In the genomic region with DNA sequence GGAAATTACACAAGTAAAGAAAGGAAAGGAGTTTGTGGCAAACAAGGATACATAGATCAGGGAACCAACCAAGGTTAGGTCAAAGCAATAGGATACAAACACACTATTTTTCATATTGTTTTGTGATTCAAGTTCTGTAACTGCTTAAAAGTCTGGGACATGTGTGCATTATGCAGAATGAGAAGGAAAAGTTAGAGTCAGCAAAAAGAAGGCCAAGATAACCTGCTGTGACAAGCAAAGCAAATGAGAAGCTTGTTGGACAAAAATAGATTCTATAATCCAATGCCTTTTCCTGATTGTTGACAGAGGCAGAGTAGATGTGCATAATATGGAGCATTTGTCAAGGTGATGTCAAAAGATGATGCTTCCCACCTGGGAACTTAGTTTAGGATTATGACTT, we compare ENCODE assay signal across 20 cellular contexts.
DNase-seq lines count a peak whose midpoint lies in the region; ATAC-seq, FAIRE-seq and TF ChIP-seq lines count a peak whose summit lies in the region.
"Had no signal": no experiment of that assay in that cellular context is flagged by ENCODE, and none has a peak within 500 bp of the region (broad histone marks: within the 10 kb centered on the region; RNA-seq: fewer than 3 reads in every experiment).

No MANE protein-coding gene starts in this region.

- H3K36me3 ChIP-seq in HepG2 (replicated peaks in 1 of 2; ENCODE audit: control insufficient read depth in 1 of 2, insufficient read depth in 2 of 2, low read length in 2 of 2) (no peaks in the 10 kb centered on the region), right lobe of liver (no peaks in the 10 kb centered on the region), bronchial epithelial cell (ENCODE audit: control insufficient read depth, insufficient read depth, low read length) (no peaks in the 10 kb centered on the region)

- CTCF ChIA-PET in HepG2 (lab: Yijun Ruan, JAX; ENCODE audit: low intra/inter-chr PET ratio, low total read pairs), result no interaction called here

- intact Hi-C loops in HepG2 (cut with micrococcal nuclease; ENCODE audit: unreplicated experiment), result no loop called here
- intact Hi-C loops in right lobe of liver (cut with DNase I), result no loop called here

- POLR2A ChIA-PET in HepG2 (lab: Yijun Ruan, JAX), result no interaction called here

- ATAC-seq in HepG2, result no peak
- ATAC-seq in right lobe of liver, result no peak
- no peak for ATAC-seq in stimulated activated naive CD8-positive, alpha-beta T cell treated with anti-CD3 and anti-CD28 coated beads, Interleukin-15, Interleukin-2, amounts not matched to agents 100 U/mL and 50 U/mL, for 24 hours

- H3K79me2 ChIP-seq in HepG2 (ENCODE audit: insufficient read depth, low read length), result no peaks in the 10 kb centered on the region

- no peak for DNase-seq in HepG2 (ENCODE audit: low spot score)
- no peak for DNase-seq in right lobe of liver
- peak; percentile 8 for DNase-seq in bronchial epithelial cell (ENCODE audit: low read depth)
- DNase-seq in stimulated activated naive CD8-positive, alpha-beta T cell treated with anti-CD3 and anti-CD28 coated beads, Interleukin-15, Interleukin-2, amounts not matched to agents 100 U/mL and 50 U/mL, for 24 hours, result no peak
- no peak for DNase-seq in stimulated activated CD4-positive, alpha-beta T cell treated with anti-CD3 and anti-CD28 coated beads, Interleukin-4, amount 100 ng/mL, for 4 hours
- DNase-seq: 8988T; C1 segment of cervical spinal cord; Calu3; CD4-positive, alpha-beta memory T cell; COR-L47; DMS53; DMS79 treated with DMSO at 0.1 percent for 48 hours; GF-D8; GM23248; H7; HCEC 1CT had no signal

- no peak for TF ChIP-seq CTCF in HepG2 (CRISPR knock-in tag; IDR thresholded peaks at IDR 0.05)
- no peak for TF ChIP-seq CTCF in right lobe of liver (IDR thresholded peaks at IDR 0.05)
- no peak for TF ChIP-seq CTCF in bronchial epithelial cell (IDR thresholded peaks at IDR 0.05; ENCODE audit: insufficient read depth, low read length, severe bottlenecking)

- H4K20me1 ChIP-seq in HepG2 (ENCODE audit: insufficient read depth, low read length), result no peaks in the 10 kb centered on the region

- TF ChIP-seq RAD21 in HepG2 (CRISPR knock-in tag; IDR thresholded peaks at IDR 0.05), result no peak

- FAIRE-seq in HepG2 (lab: Jason Lieb, UNC) (no peak), bronchial epithelial cell (lab: Jason Lieb, UNC) (no peak), islet of Langerhans (lab: Jason Lieb, UNC) (peak; percentile 33)
- FAIRE-seq: GM12891, GM18507, H1 had no signal

- no TSS peak for BruUV-seq in HepG2 (replicated peaks; lab: Mats Ljungman, UMichigan)

- in situ Hi-C loops in HepG2 (cut with HindIII; ENCODE audit: extremely low pct_ligation_motif_present, low pct_unique_long_range_greater_than_20kb), result no loop called here

- no peak overlapping the region for H3K9ac ChIP-seq in HepG2 (ENCODE audit: insufficient read depth, low read depth, low read length)
- H3K9ac ChIP-seq: GM23248 had no signal

- no peak overlapping the region for H3K4me2 ChIP-seq in HepG2 (ENCODE audit: low read depth, low read length)

- no peak overlapping the region for H2AFZ ChIP-seq in HepG2 (ENCODE audit: low read length)
- H2AFZ ChIP-seq: GM23248 had no signal

- H3K27ac ChIP-seq in HepG2 (ENCODE audit: extremely low read length, insufficient read depth, low read length) (no peak overlapping the region), right lobe of liver (no peak overlapping the region)
- H3K27ac ChIP-seq: GM23248 had no signal

- TF ChIP-seq EP300 in HepG2 (IDR thresholded peaks at IDR 0.05; ENCODE audit: low read depth in 2 of 2, low read length in 2 of 2) (no peak), HepG2 (CRISPR knock-in tag; IDR thresholded peaks at IDR 0.05; ENCODE audit: borderline replicate concordance) (no peak)

- H3K4me3 ChIP-seq in HepG2 (replicated peaks in 1 of 3; ENCODE audit: insufficient read depth in 1 of 3, low read depth in 2 of 3, low read length in 3 of 3) (no peak overlapping the region), right lobe of liver (no peak overlapping the region), bronchial epithelial cell (ENCODE audit: low read depth, low read length) (no peak overlapping the region)
- H3K4me3 ChIP-seq: GM23248 had no signal

- no peak for TF ChIP-seq POLR2A in HepG2 (IDR thresholded peaks at IDR 0.05; ENCODE audit: insufficient read depth in 1 of 2, low read depth in 2 of 2, low read length in 2 of 2)
- TF ChIP-seq POLR2A in right lobe of liver (IDR thresholded peaks at IDR 0.05), result no peak

- H3K9me3 ChIP-seq in HepG2 (ENCODE audit: low read length) (no peaks in the 10 kb centered on the region), right lobe of liver (no peaks in the 10 kb centered on the region)

- H3K4me1 ChIP-seq in HepG2 (ENCODE audit: insufficient read depth, low read length), result no peaks in the 10 kb centered on the region
- H3K4me1 ChIP-seq in right lobe of liver, result no peaks in the 10 kb centered on the region

- H3K27me3 ChIP-seq in HepG2 (ENCODE audit: control insufficient read depth in 1 of 2, insufficient read depth in 2 of 2, low read length in 2 of 2), result no peaks in the 10 kb centered on the region
- H3K27me3 ChIP-seq in right lobe of liver, result no peaks in the 10 kb centered on the region
- H3K27me3 ChIP-seq in bronchial epithelial cell (ENCODE audit: control insufficient read depth, insufficient read depth, low read length), result no peaks in the 10 kb centered on the region

TF ChIP-seq in HepG2, 621 proteins besides CTCF, POLR2A, EP300 and RAD21 (continues in another document):
- TF ChIP-seq AHR (CRISPR knock-in tag; IDR thresholded peaks at IDR 0.05) (no peak), SMYD3 (CRISPR knock-in tag; IDR thresholded peaks at IDR 0.05) (no peak), MAFK (conservative IDR thresholded peaks at IDR 0.05 in 1 of 2, IDR thresholded peaks at IDR 0.05 in 1 of 2; ENCODE audit: low read length in 2 of 2) (peak; percentile 38 to 75; a peak in 3 of 4 replicates), MYC (CRISPR knock-in tag; IDR thresholded peaks at IDR 0.05; ENCODE audit: borderline replicate concordance) (no peak), ZNF296 (CRISPR knock-in tag; conservative IDR thresholded peaks at IDR 0.05) (no peak), ZNF776 (CRISPR knock-in tag; IDR thresholded peaks at IDR 0.05) (no peak), MAFF (IDR thresholded peaks at IDR 0.05; ENCODE audit: low read depth, low read length) (peak; percentile 65)
- TF ChIP-seq, protein P1, sequence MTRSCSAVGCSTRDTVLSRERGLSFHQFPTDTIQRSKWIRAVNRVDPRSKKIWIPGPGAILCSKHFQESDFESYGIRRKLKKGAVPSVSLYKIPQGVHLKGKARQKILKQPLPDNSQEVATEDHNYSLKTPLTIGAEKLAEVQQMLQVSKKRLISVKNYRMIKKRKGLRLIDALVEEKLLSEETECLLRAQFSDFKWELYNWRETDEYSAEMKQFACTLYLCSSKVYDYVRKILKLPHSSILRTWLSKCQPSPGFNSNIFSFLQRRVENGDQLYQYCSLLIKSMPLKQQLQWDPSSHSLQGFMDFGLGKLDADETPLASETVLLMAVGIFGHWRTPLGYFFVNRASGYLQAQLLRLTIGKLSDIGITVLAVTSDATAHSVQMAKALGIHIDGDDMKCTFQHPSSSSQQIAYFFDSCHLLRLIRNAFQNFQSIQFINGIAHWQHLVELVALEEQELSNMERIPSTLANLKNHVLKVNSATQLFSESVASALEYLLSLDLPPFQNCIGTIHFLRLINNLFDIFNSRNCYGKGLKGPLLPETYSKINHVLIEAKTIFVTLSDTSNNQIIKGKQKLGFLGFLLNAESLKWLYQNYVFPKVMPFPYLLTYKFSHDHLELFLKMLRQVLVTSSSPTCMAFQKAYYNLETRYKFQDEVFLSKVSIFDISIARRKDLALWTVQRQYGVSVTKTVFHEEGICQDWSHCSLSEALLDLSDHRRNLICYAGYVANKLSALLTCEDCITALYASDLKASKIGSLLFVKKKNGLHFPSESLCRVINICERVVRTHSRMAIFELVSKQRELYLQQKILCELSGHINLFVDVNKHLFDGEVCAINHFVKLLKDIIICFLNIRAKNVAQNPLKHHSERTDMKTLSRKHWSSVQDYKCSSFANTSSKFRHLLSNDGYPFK (CRISPR knock-in tag; IDR thresholded peaks at IDR 0.05; ENCODE audit: borderline replicate concordance), result no peak
- TF ChIP-seq, protein P2, sequence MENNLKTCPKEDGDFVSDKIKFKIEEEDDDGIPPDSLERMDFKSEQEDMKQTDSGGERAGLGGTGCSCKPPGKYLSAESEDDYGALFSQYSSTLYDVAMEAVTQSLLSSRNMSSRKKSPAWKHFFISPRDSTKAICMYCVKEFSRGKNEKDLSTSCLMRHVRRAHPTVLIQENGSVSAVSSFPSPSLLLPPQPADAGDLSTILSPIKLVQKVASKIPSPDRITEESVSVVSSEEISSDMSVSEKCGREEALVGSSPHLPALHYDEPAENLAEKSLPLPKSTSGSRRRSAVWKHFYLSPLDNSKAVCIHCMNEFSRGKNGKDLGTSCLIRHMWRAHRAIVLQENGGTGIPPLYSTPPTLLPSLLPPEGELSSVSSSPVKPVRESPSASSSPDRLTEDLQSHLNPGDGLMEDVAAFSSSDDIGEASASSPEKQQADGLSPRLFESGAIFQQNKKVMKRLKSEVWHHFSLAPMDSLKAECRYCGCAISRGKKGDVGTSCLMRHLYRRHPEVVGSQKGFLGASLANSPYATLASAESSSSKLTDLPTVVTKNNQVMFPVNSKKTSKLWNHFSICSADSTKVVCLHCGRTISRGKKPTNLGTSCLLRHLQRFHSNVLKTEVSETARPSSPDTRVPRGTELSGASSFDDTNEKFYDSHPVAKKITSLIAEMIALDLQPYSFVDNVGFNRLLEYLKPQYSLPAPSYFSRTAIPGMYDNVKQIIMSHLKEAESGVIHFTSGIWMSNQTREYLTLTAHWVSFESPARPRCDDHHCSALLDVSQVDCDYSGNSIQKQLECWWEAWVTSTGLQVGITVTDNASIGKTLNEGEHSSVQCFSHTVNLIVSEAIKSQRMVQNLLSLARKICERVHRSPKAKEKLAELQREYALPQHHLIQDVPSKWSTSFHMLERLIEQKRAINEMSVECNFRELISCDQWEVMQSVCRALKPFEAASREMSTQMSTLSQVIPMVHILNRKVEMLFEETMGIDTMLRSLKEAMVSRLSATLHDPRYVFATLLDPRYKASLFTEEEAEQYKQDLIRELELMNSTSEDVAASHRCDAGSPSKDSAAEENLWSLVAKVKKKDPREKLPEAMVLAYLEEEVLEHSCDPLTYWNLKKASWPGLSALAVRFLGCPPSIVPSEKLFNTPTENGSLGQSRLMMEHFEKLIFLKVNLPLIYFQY (CRISPR knock-in tag; IDR thresholded peaks at IDR 0.05; ENCODE audit: borderline replicate concordance), result no peak
